In the genomic region with DNA sequence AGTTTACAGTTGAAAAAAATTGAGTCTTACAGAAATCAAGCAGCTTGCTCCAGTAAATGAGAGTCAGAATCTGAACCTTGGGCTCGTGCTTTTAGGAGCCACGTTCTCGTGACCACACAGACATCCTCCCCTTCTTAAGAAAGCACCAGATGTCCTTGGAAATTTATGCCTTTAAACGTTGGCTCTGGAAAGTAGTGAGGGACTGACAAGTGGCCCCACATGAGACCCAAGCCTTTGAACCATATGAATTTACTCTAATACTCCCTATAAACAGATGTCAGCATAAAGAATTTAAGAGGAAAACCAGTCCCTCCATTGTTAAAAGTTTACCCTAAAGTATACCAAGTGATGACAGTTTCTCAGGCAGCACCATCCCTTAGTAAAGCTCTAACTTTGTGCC, we compare ENCODE assay signal across 25 cellular contexts.
"Had no signal": no experiment of that assay in that cellular context is flagged by ENCODE, and none has a peak within 500 bp of the region (broad histone marks: within the 10 kb centered on the region; RNA-seq: fewer than 3 reads in every experiment).

No MANE protein-coding gene starts in this region.

- H3K9me3 ChIP-seq: adrenal gland, esophagus squamous epithelium, ovary, spleen, tibial artery had no signal

- H3K4me3 Mint-ChIP-seq: activated CD4-positive, alpha-beta T cell treated with anti-CD3 and anti-CD28 coated beads for 36 hours; activated T-helper 1 cell treated with anti-CD3 and anti-CD28 coated beads, Interleukin-12 subunit alpha, Interleukin-12 subunit beta, Interleukin-2, Interleukin-4 antibody, amounts not matched to agents 30 ng/mL and 10 ng/mL and 1 ng/mL, durations not matched to agents 14 hours and 24 hours and 36 hours; stimulated activated naive B cell treated with anti-CD40 and anti-IgM and Interleukin-4, amounts not matched to agents 10 μg/mL and 1 μg/mL and 100 μg/mL, for 72 hours; T-helper 2 cell treated with Interferon-gamma antibody and Interleukin-4, amounts not matched to agents 5 μg/mL and 100 μg/mL, for 36 hours had no signal

- DNase-seq: activated CD4-positive, alpha-beta T cell treated with anti-CD3 and anti-CD28 coated beads for 36 hours; activated CD4-positive, alpha-beta T cell treated with anti-CD3 and anti-CD28 coated beads, Interleukin-2, amount 50 U/mL, for 48 hours; activated gamma-delta T cell treated with Interleukin-2 at 50 U/mL for 16 hours; adrenal gland; cerebellar nuclear complex; effector CD8-positive, alpha-beta T cell; esophagus squamous epithelium; foreskin fibroblast; glutamatergic neuron; hypothalamus; islet precursor cell; midbrain; ovary; spleen; stimulated activated CD4-positive, alpha-beta T cell treated with anti-CD3 and anti-CD28 coated beads, Interleukin-4, amount 100 ng/mL, for 4 hours; stimulated activated naive B cell treated with anti-CD40 and anti-IgM and Interleukin-4, amounts not matched to agents 10 μg/mL and 1 μg/mL and 100 μg/mL, for 72 hours; tibial artery had no signal

- H3K36me3 Mint-ChIP-seq: activated naive CD4-positive, alpha-beta T cell treated with anti-CD3 and anti-CD28 coated beads, Interleukin-2, amount 50 U/mL, for 72 hours; stimulated activated naive B cell treated with anti-CD40 and anti-IgM and Interleukin-4, amounts not matched to agents 10 μg/mL and 1 μg/mL and 100 μg/mL, for 72 hours had no signal

- H3K27ac Mint-ChIP-seq: activated CD4-positive, alpha-beta T cell treated with anti-CD3 and anti-CD28 coated beads for 36 hours; activated naive CD4-positive, alpha-beta T cell treated with anti-CD3 and anti-CD28 coated beads, Interleukin-2, amount 50 U/mL, for 72 hours; activated T-helper 1 cell treated with anti-CD3 and anti-CD28 coated beads, Interleukin-12 subunit alpha, Interleukin-12 subunit beta, Interleukin-2, Interleukin-4 antibody, amounts not matched to agents 30 ng/mL and 10 ng/mL and 1 ng/mL, durations not matched to agents 14 hours and 24 hours and 36 hours; stimulated activated naive B cell treated with anti-CD40 and anti-IgM and Interleukin-4, amounts not matched to agents 10 μg/mL and 1 μg/mL and 100 μg/mL, for 72 hours; T-helper 2 cell treated with Interferon-gamma antibody and Interleukin-4, amounts not matched to agents 5 μg/mL and 100 μg/mL, for 36 hours had no signal

- H3K36me3 ChIP-seq: adrenal gland, esophagus squamous epithelium, ovary, spleen, tibial artery had no signal

- FAIRE-seq: bronchial epithelial cell, endothelial cell of umbilical vein had no signal

- H3K9me3 Mint-ChIP-seq: activated naive CD4-positive, alpha-beta T cell treated with anti-CD3 and anti-CD28 coated beads, Interleukin-2, amount 50 U/mL, for 72 hours; activated T-helper 1 cell treated with anti-CD3 and anti-CD28 coated beads, Interleukin-12 subunit alpha, Interleukin-12 subunit beta, Interleukin-2, Interleukin-4 antibody, amounts not matched to agents 30 ng/mL and 10 ng/mL and 1 ng/mL, durations not matched to agents 14 hours and 24 hours and 36 hours; T-helper 2 cell treated with Interferon-gamma antibody and Interleukin-4, amounts not matched to agents 5 μg/mL and 100 μg/mL, for 36 hours had no signal

- H3K4me3 ChIP-seq: adrenal gland, esophagus squamous epithelium, lung, ovary, spleen, tibial artery had no signal

- ATAC-seq: activated CD4-positive, alpha-beta T cell treated with anti-CD3 and anti-CD28 coated beads for 36 hours; activated naive CD4-positive, alpha-beta T cell treated with anti-CD3 and anti-CD28 coated beads, Interleukin-2, amount 50 U/mL, for 72 hours; left lobe of liver; sciatic nerve; stimulated activated naive B cell treated with anti-CD40 and anti-IgM and Interleukin-4, amounts not matched to agents 10 μg/mL and 1 μg/mL and 100 μg/mL, for 72 hours had no signal

- H3K27ac ChIP-seq: adrenal gland, esophagus squamous epithelium, ovary, spleen, tibial artery had no signal

- H3K4me1 Mint-ChIP-seq: activated CD4-positive, alpha-beta T cell treated with anti-CD3 and anti-CD28 coated beads for 36 hours; stimulated activated naive B cell treated with anti-CD40 and anti-IgM and Interleukin-4, amounts not matched to agents 10 μg/mL and 1 μg/mL and 100 μg/mL, for 72 hours had no signal

- H3K27me3 ChIP-seq: adrenal gland, esophagus squamous epithelium, ovary, spleen, tibial artery had no signal

- H3K4me1 ChIP-seq: adrenal gland, esophagus squamous epithelium, spleen had no signal

- H3K27me3 Mint-ChIP-seq: stimulated activated naive B cell treated with anti-CD40 and anti-IgM and Interleukin-4, amounts not matched to agents 10 μg/mL and 1 μg/mL and 100 μg/mL, for 72 hours had no signal
